Comparison of ENCODE assay signal across 12 cellular contexts in the genomic region with DNA sequence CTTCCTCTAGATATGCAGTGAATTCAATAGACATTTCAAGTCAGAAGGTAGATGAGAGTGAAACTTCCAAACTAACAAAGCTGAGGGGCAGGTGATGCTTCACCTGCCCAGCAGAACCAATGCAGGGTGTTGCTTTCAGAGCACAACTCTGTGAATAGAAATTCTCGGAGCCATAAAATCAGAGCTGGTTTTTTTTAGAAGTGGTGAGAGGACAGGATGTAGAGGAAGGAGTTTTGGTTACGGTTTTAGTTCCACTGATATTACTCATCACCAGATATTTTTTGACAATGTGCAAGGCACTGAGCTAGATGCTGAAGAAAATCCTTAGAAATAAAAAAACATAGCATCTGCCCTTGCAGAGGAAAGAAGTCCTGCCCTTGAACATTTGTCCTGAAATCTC.
DNase-seq lines count a peak whose midpoint lies in the region; ATAC-seq and TF ChIP-seq lines count a peak whose summit lies in the region.
"Had no signal": no experiment of that assay in that cellular context is flagged by ENCODE, and none has a peak within 500 bp of the region (broad histone marks: within the 10 kb centered on the region; RNA-seq: fewer than 3 reads in every experiment).

No MANE protein-coding gene starts in this region.

- H3K4me3 Mint-ChIP-seq in stimulated activated naive CD8-positive, alpha-beta T cell treated with anti-CD3 and anti-CD28 coated beads, Interleukin-15, amount 100 ng/mL, for 72 hours: no peak overlapping the region

- intact Hi-C loops in esophagus muscularis mucosa (cut with DNase I) (no loop called here), mucosa of descending colon (cut with DNase I, micrococcal nuclease) (no loop called here)

- peaks cover 0 to 6% (median 0%) of the 10 kb centered on the region in 4 donors for H3K4me1 ChIP-seq in esophagus muscularis mucosa
- no peaks in the 10 kb centered on the region for H3K4me1 ChIP-seq in effector memory CD4-positive, alpha-beta T cell (ENCODE audit: control insufficient read depth, insufficient read depth, low read length, poor library complexity, severe bottlenecking)
- H3K4me1 ChIP-seq in mucosa of descending colon (ENCODE audit: low read depth): no peaks in the 10 kb centered on the region

- no peak for TF ChIP-seq EP300 in esophagus muscularis mucosa (IDR thresholded peaks at IDR 0.05)

- in situ Hi-C loops in astrocyte of the spinal cord (cut with HindIII; ENCODE audit: low sequenced_read_pairs): no loop called here

- H3K27ac ChIP-seq in esophagus muscularis mucosa (replicated peaks in 1 of 4): no peak overlapping the region
- no peak overlapping the region for H3K27ac ChIP-seq in effector memory CD4-positive, alpha-beta T cell (ENCODE audit: insufficient read depth, low read length, poor library complexity, severe bottlenecking)
- H3K27ac ChIP-seq: C4-2B, left ventricle myocardium inferior had no signal

- H3K36me3 ChIP-seq in esophagus muscularis mucosa: no peaks in the 10 kb centered on the region
- H3K36me3 ChIP-seq in effector memory CD4-positive, alpha-beta T cell (ENCODE audit: control insufficient read depth, insufficient read depth, low read length): no peaks in the 10 kb centered on the region
- no peaks in the 10 kb centered on the region for H3K36me3 ChIP-seq in mucosa of descending colon (ENCODE audit: low read depth)
- H3K36me3 ChIP-seq: ascending aorta, left ventricle myocardium inferior had no signal

- TF ChIP-seq CTCF in astrocyte of the spinal cord (IDR thresholded peaks at IDR 0.05; ENCODE audit: low read depth, low read length) (no peak), esophagus muscularis mucosa (IDR thresholded peaks at IDR 0.05) (no peak), mucosa of descending colon (IDR thresholded peaks at IDR 0.05) (no peak)

- peaks cover 28% of the 10 kb centered on the region for H3K27me3 Mint-ChIP-seq in stimulated activated naive CD8-positive, alpha-beta T cell treated with anti-CD3 and anti-CD28 coated beads, Interleukin-15, amount 100 ng/mL, for 72 hours

- no peaks in the 10 kb centered on the region for H3K9me3 ChIP-seq in esophagus muscularis mucosa
- no peaks in the 10 kb centered on the region for H3K9me3 ChIP-seq in effector memory CD4-positive, alpha-beta T cell (ENCODE audit: control insufficient read depth, low read length)
- H3K9me3 ChIP-seq in mucosa of descending colon: no peaks in the 10 kb centered on the region
- H3K9me3 ChIP-seq: ascending aorta, left ventricle myocardium inferior had no signal

- TF ChIP-seq POLR2A in esophagus muscularis mucosa (IDR thresholded peaks at IDR 0.05; ENCODE audit: low read depth): no peak

- ATAC-seq in stimulated activated naive CD8-positive, alpha-beta T cell treated with anti-CD3 and anti-CD28 coated beads, Interleukin-15, amount 100 ng/mL, for 72 hours: peak; percentile 70
- no peak for ATAC-seq in stimulated activated naive CD8-positive, alpha-beta T cell treated with anti-CD3 and anti-CD28 coated beads, Interleukin-15, Interleukin-2, amounts not matched to agents 100 U/mL and 50 U/mL, for 24 hours
- ATAC-seq in HG03060 (IDR thresholded peaks at IDR 0.05; ENCODE audit: low read depth, unreplicated experiment) (peak; percentile 70), mucosa of descending colon (no peak)
- ATAC-seq: SK-N-SH treated with all-trans-retinoic acid at 6 μM for 48 hours had no signal

- no peak overlapping the region for H3K27ac Mint-ChIP-seq in stimulated activated naive CD8-positive, alpha-beta T cell treated with anti-CD3 and anti-CD28 coated beads, Interleukin-15, amount 100 ng/mL, for 72 hours

- H3K27me3 ChIP-seq in esophagus muscularis mucosa: no peaks in the 10 kb centered on the region
- no peaks in the 10 kb centered on the region for H3K27me3 ChIP-seq in effector memory CD4-positive, alpha-beta T cell (replicated peaks; ENCODE audit: control insufficient read depth, insufficient read depth, low read length, poor library complexity, severe bottlenecking)
- H3K27me3 ChIP-seq: ascending aorta had no signal

- H3K9me3 Mint-ChIP-seq in stimulated activated naive CD8-positive, alpha-beta T cell treated with anti-CD3 and anti-CD28 coated beads, Interleukin-15, amount 100 ng/mL, for 72 hours: no peaks in the 10 kb centered on the region

- H3K4me1 Mint-ChIP-seq in stimulated activated naive CD8-positive, alpha-beta T cell treated with anti-CD3 and anti-CD28 coated beads, Interleukin-15, amount 100 ng/mL, for 72 hours: peaks cover 6% of the 10 kb centered on the region

- DNase-seq in stimulated activated naive CD8-positive, alpha-beta T cell treated with anti-CD3 and anti-CD28 coated beads, Interleukin-15, amount 100 ng/mL, for 72 hours: no peak
- DNase-seq in stimulated activated naive CD8-positive, alpha-beta T cell treated with anti-CD3 and anti-CD28 coated beads, Interleukin-15, Interleukin-2, amounts not matched to agents 100 U/mL and 50 U/mL, for 24 hours: no peak
- DNase-seq in astrocyte of the spinal cord (ENCODE audit: low read depth, low spot score): peak; percentile 83
- DNase-seq in HuH-7.5 (ENCODE audit: low spot score): no peak
- no peak for DNase-seq in esophagus muscularis mucosa (ENCODE audit: extremely low spot score)
- DNase-seq in effector memory CD4-positive, alpha-beta T cell: no peak
- DNase-seq in mucosa of descending colon: no peak
- DNase-seq: left ventricle myocardium inferior had no signal

- 35% methylated on average over 2 of the region's 2 CpGs for WGBS in esophagus muscularis mucosa

- H3K4me3 ChIP-seq in astrocyte of the spinal cord (ENCODE audit: low read depth, low read length) (no peak overlapping the region), esophagus muscularis mucosa (no peak overlapping the region), mucosa of descending colon (no peak overlapping the region)
- no peak overlapping the region for H3K4me3 ChIP-seq in effector memory CD4-positive, alpha-beta T cell (ENCODE audit: insufficient read depth, low read depth, low read length, poor library complexity, severe bottlenecking)
- H3K4me3 ChIP-seq: ascending aorta, left ventricle myocardium inferior had no signal

Comparison
In these comparisons a context has a peak if more than half of its experiments do, and no peak if none do; other contexts are left out.
1. ATAC-seq: peak in stimulated activated naive CD8-positive, alpha-beta T cell treated with anti-CD3 and anti-CD28 coated beads, Interleukin-15, amount 100 ng/mL, for 72 hours (single experiment) and HG03060 (single experiment); none in stimulated activated naive CD8-positive, alpha-beta T cell treated with anti-CD3 and anti-CD28 coated beads, Interleukin-15, Interleukin-2, amounts not matched to agents 100 U/mL and 50 U/mL, for 24 hours (single experiment) and mucosa of descending colon (single experiment).